In the genomic region with DNA sequence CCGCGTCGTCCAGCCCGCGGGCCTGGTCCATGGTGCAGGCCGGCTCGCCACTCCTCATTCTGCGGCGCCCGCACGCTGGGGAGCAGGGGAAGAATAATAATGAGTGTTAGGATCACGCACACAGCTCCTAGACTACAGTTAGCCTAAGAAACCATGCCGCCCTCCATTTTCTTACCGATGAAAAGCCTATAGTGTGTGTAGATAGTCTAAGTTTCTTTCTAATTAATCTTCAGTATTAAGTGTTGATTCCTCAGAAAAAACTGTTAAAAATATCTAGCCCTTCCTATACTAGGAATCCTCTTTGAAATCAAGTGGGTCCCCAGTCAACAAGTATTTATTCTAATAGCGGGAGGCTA, we compare ENCODE assay signal across 9 cellular contexts. TPM values are rescaled to one million over a fixed set of nuclear protein-coding genes. Genes with fewer than 3 reads are reported as not detected.
A peak's percentile ranks its signal among the peaks of the same experiment; 100 is the strongest.
DNase-seq lines count a peak whose midpoint lies in the region; ATAC-seq and TF ChIP-seq lines count a peak whose summit lies in the region.
"Had no signal": no experiment of that assay in that cellular context is flagged by ENCODE, and none has a peak within 500 bp of the region (broad histone marks: within the 10 kb centered on the region; RNA-seq: fewer than 3 reads in every experiment).

No MANE protein-coding gene starts in this region.

- TF ChIP-seq CTCF in left ventricle myocardium inferior (IDR thresholded peaks at IDR 0.05; ENCODE audit: borderline replicate concordance) (no peak), astrocyte of the spinal cord (IDR thresholded peaks at IDR 0.05; ENCODE audit: low read depth, low read length) (no peak)

- no peaks in the 10 kb centered on the region for H3K27me3 ChIP-seq in left ventricle myocardium inferior (ENCODE audit: low read depth)
- H3K27me3 ChIP-seq in mononuclear cell (ENCODE audit: insufficient read depth, low read length), result no peaks in the 10 kb centered on the region

- H3K27ac ChIP-seq in left ventricle myocardium inferior (replicated peaks), result peak overlapping the region; percentile 78

- ATAC-seq in left cardiac atrium, result no peak

- H3K9me3 ChIP-seq in left ventricle myocardium inferior (replicated peaks) (no peaks in the 10 kb centered on the region), mononuclear cell (ENCODE audit: low read depth, low read length) (no peaks in the 10 kb centered on the region)

- intact Hi-C loops in left ventricle myocardium inferior (cut with micrococcal nuclease) (no loop called here), left cardiac atrium (cut with DNase I) (loop anchor here (5.0 to 10.0 kb wide), 2 partner anchors 415 to 1087 kb away; a partner anchor contains a TSS)

- no peaks in the 10 kb centered on the region for H3K36me3 ChIP-seq in left ventricle myocardium inferior

- H3K4me3 ChIP-seq in left ventricle myocardium inferior (peak overlapping the region; percentile 68), astrocyte of the spinal cord (ENCODE audit: low read depth, low read length) (peak overlapping the region; percentile 17), mononuclear cell (ENCODE audit: low read length) (peak overlapping the region; percentile 43)

- H3K4me1 ChIP-seq in left ventricle myocardium inferior (peaks cover 17% of the 10 kb centered on the region), mononuclear cell (ENCODE audit: insufficient read depth, low read length) (peaks cover 9% of the 10 kb centered on the region)

- DNase-seq in left ventricle myocardium inferior (no peak), left cardiac atrium (no peak), astrocyte of the spinal cord (ENCODE audit: low read depth, low spot score) (no peak), NCI-H1048 (lab: John Stamatoyannopoulos, UW) (no peak), EL (no peak), ureter (ENCODE audit: low spot score) (no peak), NCI-H524 treated with DMSO at 0.1 percent for 48 hours (lab: John Stamatoyannopoulos, UW) (no peak)
- DNase-seq: DND-41 had no signal

- in situ Hi-C loops in astrocyte of the spinal cord (cut with HindIII; ENCODE audit: low sequenced_read_pairs), result no loop called here

RNA-seq across cellular contexts. Expression of a gene that starts 9.3 kb away (rescaled TPM):
- total RNA-seq in left ventricle myocardium inferior, result 7.8 TPM
- 1 to 10 TPM; 9.7 to 10.0 TPM for total RNA-seq in left cardiac atrium
- total RNA-seq in mononuclear cell, result 1.9 TPM
- total RNA-seq in ureter, result 14.7 TPM

RNA-seq across cellular contexts. Expression of a gene that starts 47.6 kb away (rescaled TPM):
- 16.2 TPM for total RNA-seq in left ventricle myocardium inferior
- 10 to 100 TPM; 11.9 to 15.5 TPM for total RNA-seq in left cardiac atrium
- total RNA-seq in mononuclear cell, result 15.2 TPM
- 17.4 TPM for total RNA-seq in ureter

Comparison
In these comparisons a context has a peak if more than half of its experiments do, and no peak if none do; other contexts are left out.
1. H3K4me3 ChIP-seq: peak in every context shown above with its lines; median percentile 68 in left ventricle myocardium inferior; 43 in mononuclear cell; 17 in astrocyte of the spinal cord.